Comparison of ENCODE assay signal across 1 cellular context in the genomic region with DNA sequence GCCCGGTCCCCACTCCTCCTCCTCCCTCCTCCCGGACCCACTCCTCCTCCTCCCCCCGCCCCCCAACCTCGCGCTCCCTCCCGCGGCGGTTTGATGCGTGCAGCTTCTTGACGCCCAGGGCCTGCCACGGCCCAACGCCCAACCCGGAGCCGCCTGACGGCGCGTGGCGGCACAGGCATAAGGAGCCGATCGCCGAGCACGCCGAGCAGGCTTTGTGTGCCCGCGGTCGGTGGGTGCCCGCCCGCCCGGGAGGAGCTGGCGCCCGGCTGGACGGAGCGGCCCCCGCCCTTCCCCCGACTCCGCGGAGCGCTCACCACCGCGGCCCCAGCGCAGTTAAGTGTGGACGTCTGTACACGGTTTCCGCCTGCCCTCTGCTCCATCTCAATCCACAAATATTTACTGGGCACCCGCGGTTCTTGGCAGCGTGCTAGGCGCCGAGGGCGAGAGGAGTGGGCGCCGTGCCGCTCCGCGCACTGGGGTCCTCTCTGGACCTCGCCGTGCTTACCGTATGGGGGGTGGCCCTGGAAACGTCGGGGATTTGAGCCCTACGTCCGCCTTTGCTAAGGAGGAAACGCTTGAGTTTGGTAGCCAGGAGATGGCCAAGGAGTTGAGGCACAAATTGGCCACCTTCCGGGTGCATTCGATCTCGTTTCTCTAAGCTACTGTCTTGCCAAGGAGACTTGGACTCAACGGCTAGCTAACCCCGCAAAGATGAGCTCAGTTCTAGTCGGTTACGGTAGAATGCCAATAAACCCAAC.
TF ChIP-seq lines count a peak whose summit lies in the region.

No MANE protein-coding gene starts in this region.

TF ChIP-seq in K562, 482 proteins besides CTCF, POLR2A, EP300 and RAD21 (continued from another document and continues in another):
- TF ChIP-seq, protein P1, sequence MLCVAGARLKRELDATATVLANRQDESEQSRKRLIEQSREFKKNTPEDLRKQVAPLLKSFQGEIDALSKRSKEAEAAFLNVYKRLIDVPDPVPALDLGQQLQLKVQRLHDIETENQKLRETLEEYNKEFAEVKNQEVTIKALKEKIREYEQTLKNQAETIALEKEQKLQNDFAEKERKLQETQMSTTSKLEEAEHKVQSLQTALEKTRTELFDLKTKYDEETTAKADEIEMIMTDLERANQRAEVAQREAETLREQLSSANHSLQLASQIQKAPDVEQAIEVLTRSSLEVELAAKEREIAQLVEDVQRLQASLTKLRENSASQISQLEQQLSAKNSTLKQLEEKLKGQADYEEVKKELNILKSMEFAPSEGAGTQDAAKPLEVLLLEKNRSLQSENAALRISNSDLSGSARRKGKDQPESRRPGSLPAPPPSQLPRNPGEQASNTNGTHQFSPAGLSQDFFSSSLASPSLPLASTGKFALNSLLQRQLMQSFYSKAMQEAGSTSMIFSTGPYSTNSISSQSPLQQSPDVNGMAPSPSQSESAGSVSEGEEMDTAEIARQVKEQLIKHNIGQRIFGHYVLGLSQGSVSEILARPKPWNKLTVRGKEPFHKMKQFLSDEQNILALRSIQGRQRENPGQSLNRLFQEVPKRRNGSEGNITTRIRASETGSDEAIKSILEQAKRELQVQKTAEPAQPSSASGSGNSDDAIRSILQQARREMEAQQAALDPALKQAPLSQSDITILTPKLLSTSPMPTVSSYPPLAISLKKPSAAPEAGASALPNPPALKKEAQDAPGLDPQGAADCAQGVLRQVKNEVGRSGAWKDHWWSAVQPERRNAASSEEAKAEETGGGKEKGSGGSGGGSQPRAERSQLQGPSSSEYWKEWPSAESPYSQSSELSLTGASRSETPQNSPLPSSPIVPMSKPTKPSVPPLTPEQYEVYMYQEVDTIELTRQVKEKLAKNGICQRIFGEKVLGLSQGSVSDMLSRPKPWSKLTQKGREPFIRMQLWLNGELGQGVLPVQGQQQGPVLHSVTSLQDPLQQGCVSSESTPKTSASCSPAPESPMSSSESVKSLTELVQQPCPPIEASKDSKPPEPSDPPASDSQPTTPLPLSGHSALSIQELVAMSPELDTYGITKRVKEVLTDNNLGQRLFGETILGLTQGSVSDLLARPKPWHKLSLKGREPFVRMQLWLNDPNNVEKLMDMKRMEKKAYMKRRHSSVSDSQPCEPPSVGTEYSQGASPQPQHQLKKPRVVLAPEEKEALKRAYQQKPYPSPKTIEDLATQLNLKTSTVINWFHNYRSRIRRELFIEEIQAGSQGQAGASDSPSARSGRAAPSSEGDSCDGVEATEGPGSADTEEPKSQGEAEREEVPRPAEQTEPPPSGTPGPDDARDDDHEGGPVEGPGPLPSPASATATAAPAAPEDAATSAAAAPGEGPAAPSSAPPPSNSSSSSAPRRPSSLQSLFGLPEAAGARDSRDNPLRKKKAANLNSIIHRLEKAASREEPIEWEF (CRISPR knock-in tag; IDR thresholded peaks at IDR 0.05), result no peak
- no peak for TF ChIP-seq SAFB2 (IDR thresholded peaks at IDR 0.05; ENCODE audit: borderline replicate concordance, low read depth, low read length, severe bottlenecking)
- no peak for TF ChIP-seq POLR3A (IDR thresholded peaks at IDR 0.05; ENCODE audit: borderline replicate concordance, extremely low read depth, insufficient read depth, insufficient read length)
- TF ChIP-seq HNRNPL (IDR thresholded peaks at IDR 0.05; ENCODE audit: low read depth, low read length), result peak; percentile 100
- TF ChIP-seq MBD2 (IDR thresholded peaks at IDR 0.05; ENCODE audit: borderline replicate concordance, low read depth), result peak; percentile 56; the same call in 1 of the 2 replicates
- TF ChIP-seq, protein P2, sequence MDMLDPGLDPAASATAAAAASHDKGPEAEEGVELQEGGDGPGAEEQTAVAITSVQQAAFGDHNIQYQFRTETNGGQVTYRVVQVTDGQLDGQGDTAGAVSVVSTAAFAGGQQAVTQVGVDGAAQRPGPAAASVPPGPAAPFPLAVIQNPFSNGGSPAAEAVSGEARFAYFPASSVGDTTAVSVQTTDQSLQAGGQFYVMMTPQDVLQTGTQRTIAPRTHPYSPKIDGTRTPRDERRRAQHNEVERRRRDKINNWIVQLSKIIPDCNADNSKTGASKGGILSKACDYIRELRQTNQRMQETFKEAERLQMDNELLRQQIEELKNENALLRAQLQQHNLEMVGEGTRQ (CRISPR knock-in tag; IDR thresholded peaks at IDR 0.05), result peak; percentile 75
- no peak for TF ChIP-seq ZNF764 (CRISPR knock-in tag; IDR thresholded peaks at IDR 0.05; ENCODE audit: low read depth)
- peak; percentile 40 for TF ChIP-seq PCBP2 (IDR thresholded peaks at IDR 0.05; ENCODE audit: low read depth, low read length, poor library complexity, severe bottlenecking)
- TF ChIP-seq, protein P3, sequence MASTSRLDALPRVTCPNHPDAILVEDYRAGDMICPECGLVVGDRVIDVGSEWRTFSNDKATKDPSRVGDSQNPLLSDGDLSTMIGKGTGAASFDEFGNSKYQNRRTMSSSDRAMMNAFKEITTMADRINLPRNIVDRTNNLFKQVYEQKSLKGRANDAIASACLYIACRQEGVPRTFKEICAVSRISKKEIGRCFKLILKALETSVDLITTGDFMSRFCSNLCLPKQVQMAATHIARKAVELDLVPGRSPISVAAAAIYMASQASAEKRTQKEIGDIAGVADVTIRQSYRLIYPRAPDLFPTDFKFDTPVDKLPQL (IDR thresholded peaks at IDR 0.05; ENCODE audit: extremely low read depth, insufficient read length), result no peak
- TF ChIP-seq, protein P4, sequence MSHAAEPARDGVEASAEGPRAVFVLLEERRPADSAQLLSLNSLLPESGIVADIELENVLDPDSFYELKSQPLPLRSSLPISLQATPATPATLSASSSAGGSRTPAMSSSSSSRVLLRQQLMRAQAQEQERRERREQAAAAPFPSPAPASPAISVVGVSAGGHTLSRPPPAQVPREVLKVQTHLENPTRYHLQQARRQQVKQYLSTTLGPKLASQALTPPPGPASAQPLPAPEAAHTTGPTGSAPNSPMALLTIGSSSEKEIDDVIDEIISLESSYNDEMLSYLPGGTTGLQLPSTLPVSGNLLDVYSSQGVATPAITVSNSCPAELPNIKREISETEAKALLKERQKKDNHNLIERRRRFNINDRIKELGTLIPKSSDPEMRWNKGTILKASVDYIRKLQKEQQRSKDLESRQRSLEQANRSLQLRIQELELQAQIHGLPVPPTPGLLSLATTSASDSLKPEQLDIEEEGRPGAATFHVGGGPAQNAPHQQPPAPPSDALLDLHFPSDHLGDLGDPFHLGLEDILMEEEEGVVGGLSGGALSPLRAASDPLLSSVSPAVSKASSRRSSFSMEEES (CRISPR knock-in tag; IDR thresholded peaks at IDR 0.05), result no peak
- TF ChIP-seq SMARCB1 (IDR thresholded peaks at IDR 0.05; ENCODE audit: insufficient read length, low read depth), result no peak
- TF ChIP-seq, protein P5, sequence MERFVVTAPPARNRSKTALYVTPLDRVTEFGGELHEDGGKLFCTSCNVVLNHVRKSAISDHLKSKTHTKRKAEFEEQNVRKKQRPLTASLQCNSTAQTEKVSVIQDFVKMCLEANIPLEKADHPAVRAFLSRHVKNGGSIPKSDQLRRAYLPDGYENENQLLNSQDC (CRISPR knock-in tag; IDR thresholded peaks at IDR 0.05), result no peak
- no peak for TF ChIP-seq ETV6 (IDR thresholded peaks at IDR 0.05; ENCODE audit: borderline replicate concordance in 1 of 2, low read depth in 2 of 2, low read length in 1 of 2)
- no peak for TF ChIP-seq ETV6 (CRISPR knock-in tag; IDR thresholded peaks at IDR 0.05; ENCODE audit: borderline replicate concordance)
- no peak for TF ChIP-seq SLC30A9 (CRISPR knock-in tag; IDR thresholded peaks at IDR 0.05)
- TF ChIP-seq SMARCC2 (IDR thresholded peaks at IDR 0.05; ENCODE audit: low read depth), result no peak
- TF ChIP-seq MTA3 (IDR thresholded peaks at IDR 0.05; ENCODE audit: borderline replicate concordance), result peak; percentile 91; the same call in 1 of the 2 replicates
- no peak for TF ChIP-seq ELF2 (CRISPR knock-in tag; IDR thresholded peaks at IDR 0.05)
- 0 out of 2 replicates have a peak, but pooled peaks have one; percentile 39 for TF ChIP-seq ERF (CRISPR knock-in tag; IDR thresholded peaks at IDR 0.05)
- no peak for TF ChIP-seq CBFA2T2 (conservative IDR thresholded peaks at IDR 0.05)
- no peak for TF ChIP-seq RBM14 (IDR thresholded peaks at IDR 0.05; ENCODE audit: borderline replicate concordance, insufficient read depth, low read depth, low read length)
- TF ChIP-seq ZNF316 (IDR thresholded peaks at IDR 0.05), result no peak
- TF ChIP-seq ZNF12 (CRISPR knock-in tag; IDR thresholded peaks at IDR 0.05), result peak; percentile 65; the same call in 1 of the 2 replicates
- TF ChIP-seq, protein P6, sequence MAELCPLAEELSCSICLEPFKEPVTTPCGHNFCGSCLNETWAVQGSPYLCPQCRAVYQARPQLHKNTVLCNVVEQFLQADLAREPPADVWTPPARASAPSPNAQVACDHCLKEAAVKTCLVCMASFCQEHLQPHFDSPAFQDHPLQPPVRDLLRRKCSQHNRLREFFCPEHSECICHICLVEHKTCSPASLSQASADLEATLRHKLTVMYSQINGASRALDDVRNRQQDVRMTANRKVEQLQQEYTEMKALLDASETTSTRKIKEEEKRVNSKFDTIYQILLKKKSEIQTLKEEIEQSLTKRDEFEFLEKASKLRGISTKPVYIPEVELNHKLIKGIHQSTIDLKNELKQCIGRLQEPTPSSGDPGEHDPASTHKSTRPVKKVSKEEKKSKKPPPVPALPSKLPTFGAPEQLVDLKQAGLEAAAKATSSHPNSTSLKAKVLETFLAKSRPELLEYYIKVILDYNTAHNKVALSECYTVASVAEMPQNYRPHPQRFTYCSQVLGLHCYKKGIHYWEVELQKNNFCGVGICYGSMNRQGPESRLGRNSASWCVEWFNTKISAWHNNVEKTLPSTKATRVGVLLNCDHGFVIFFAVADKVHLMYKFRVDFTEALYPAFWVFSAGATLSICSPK (IDR thresholded peaks at IDR 0.05; ENCODE audit: borderline replicate concordance), result no peak
- TF ChIP-seq ZFP1 (CRISPR knock-in tag; IDR thresholded peaks at IDR 0.05), result no peak
- TF ChIP-seq ATF1 (CRISPR knock-in tag; IDR thresholded peaks at IDR 0.05), result peak; percentile 53; the same call in 1 of the 2 replicates
- TF ChIP-seq ATF1 (tag; IDR thresholded peaks at IDR 0.05), result peak; percentile 66
- no peak for TF ChIP-seq ILK (tag; IDR thresholded peaks at IDR 0.05; ENCODE audit: borderline replicate concordance, low read depth)
- TF ChIP-seq JUN (IDR thresholded peaks at IDR 0.05; ENCODE audit: borderline replicate concordance, low read depth, low read length), result peak; percentile 55; the same call in 1 of the 2 replicates
- TF ChIP-seq JUN (CRISPR knock-in tag; IDR thresholded peaks at IDR 0.05; ENCODE audit: borderline replicate concordance), result no peak
- TF ChIP-seq, protein P7, sequence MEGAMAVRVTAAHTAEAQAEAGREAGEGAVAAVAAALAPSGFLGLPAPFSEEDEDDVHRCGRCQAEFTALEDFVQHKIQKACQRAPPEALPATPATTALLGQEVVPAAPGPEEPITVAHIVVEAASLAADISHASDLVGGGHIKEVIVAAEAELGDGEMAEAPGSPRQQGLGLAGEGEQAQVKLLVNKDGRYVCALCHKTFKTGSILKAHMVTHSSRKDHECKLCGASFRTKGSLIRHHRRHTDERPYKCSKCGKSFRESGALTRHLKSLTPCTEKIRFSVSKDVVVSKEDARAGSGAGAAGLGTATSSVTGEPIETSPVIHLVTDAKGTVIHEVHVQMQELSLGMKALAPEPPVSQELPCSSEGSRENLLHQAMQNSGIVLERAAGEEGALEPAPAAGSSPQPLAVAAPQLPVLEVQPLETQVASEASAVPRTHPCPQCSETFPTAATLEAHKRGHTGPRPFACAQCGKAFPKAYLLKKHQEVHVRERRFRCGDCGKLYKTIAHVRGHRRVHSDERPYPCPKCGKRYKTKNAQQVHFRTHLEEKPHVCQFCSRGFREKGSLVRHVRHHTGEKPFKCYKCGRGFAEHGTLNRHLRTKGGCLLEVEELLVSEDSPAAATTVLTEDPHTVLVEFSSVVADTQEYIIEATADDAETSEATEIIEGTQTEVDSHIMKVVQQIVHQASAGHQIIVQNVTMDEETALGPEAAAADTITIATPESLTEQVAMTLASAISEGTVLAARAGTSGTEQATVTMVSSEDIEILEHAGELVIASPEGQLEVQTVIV (CRISPR knock-in tag; IDR thresholded peaks at IDR 0.05; ENCODE audit: borderline replicate concordance), result no peak
- peak; percentile 76 for TF ChIP-seq POLR2G (IDR thresholded peaks at IDR 0.05; ENCODE audit: low read depth, low read length)
- no peak for TF ChIP-seq SREBF1 (IDR thresholded peaks at IDR 0.05; ENCODE audit: borderline replicate concordance, low read depth, low read length)
- TF ChIP-seq, protein P8, sequence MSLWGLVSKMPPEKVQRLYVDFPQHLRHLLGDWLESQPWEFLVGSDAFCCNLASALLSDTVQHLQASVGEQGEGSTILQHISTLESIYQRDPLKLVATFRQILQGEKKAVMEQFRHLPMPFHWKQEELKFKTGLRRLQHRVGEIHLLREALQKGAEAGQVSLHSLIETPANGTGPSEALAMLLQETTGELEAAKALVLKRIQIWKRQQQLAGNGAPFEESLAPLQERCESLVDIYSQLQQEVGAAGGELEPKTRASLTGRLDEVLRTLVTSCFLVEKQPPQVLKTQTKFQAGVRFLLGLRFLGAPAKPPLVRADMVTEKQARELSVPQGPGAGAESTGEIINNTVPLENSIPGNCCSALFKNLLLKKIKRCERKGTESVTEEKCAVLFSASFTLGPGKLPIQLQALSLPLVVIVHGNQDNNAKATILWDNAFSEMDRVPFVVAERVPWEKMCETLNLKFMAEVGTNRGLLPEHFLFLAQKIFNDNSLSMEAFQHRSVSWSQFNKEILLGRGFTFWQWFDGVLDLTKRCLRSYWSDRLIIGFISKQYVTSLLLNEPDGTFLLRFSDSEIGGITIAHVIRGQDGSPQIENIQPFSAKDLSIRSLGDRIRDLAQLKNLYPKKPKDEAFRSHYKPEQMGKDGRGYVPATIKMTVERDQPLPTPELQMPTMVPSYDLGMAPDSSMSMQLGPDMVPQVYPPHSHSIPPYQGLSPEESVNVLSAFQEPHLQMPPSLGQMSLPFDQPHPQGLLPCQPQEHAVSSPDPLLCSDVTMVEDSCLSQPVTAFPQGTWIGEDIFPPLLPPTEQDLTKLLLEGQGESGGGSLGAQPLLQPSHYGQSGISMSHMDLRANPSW (CRISPR knock-in tag; IDR thresholded peaks at IDR 0.05), result no peak
- no peak for TF ChIP-seq DNMT1 (IDR thresholded peaks at IDR 0.05)
- TF ChIP-seq, protein P9, sequence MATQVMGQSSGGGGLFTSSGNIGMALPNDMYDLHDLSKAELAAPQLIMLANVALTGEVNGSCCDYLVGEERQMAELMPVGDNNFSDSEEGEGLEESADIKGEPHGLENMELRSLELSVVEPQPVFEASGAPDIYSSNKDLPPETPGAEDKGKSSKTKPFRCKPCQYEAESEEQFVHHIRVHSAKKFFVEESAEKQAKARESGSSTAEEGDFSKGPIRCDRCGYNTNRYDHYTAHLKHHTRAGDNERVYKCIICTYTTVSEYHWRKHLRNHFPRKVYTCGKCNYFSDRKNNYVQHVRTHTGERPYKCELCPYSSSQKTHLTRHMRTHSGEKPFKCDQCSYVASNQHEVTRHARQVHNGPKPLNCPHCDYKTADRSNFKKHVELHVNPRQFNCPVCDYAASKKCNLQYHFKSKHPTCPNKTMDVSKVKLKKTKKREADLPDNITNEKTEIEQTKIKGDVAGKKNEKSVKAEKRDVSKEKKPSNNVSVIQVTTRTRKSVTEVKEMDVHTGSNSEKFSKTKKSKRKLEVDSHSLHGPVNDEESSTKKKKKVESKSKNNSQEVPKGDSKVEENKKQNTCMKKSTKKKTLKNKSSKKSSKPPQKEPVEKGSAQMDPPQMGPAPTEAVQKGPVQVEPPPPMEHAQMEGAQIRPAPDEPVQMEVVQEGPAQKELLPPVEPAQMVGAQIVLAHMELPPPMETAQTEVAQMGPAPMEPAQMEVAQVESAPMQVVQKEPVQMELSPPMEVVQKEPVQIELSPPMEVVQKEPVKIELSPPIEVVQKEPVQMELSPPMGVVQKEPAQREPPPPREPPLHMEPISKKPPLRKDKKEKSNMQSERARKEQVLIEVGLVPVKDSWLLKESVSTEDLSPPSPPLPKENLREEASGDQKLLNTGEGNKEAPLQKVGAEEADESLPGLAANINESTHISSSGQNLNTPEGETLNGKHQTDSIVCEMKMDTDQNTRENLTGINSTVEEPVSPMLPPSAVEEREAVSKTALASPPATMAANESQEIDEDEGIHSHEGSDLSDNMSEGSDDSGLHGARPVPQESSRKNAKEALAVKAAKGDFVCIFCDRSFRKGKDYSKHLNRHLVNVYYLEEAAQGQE (CRISPR knock-in tag; IDR thresholded peaks at IDR 0.05; ENCODE audit: low read depth), result 0 out of 2 replicates have a peak, but pooled peaks have one; percentile 58
